In the genomic region with DNA sequence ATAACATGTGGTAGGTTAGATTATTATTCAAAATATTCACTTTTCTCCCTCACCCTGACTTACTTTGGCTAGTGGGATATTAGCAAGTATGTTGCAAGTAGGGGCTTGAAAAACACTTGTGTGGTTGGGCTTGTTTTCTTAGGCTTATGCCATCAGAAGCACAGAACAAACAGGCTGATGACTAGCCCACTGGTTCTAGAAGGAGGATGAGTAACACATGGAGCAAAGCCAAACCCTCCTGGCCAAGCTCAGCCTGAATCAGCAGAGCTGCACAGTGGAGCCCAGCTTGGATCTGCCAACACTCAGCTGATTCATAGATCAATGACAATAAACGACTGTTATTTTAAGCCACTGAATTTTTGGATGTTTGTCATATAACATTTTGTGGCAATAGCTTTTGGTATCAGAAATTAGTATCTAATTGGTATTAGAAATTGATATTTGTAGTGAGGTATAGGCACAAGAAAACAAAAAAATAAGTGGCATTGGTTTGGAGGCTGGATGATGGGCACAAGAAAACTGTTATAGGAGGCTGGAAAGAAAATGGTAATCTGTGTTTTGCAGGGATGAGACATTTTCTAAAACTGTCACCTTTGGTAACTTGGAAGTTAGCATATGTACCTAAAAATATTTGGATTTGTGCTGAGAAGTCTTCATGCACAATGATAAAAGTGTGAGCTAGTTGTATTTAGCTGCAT, we compare ENCODE assay signal across 9 cellular contexts. TPM values are rescaled to one million over a fixed set of nuclear protein-coding genes. Genes with fewer than 3 reads are reported as not detected.
DNase-seq lines count a peak whose midpoint lies in the region; ATAC-seq, FAIRE-seq and TF ChIP-seq lines count a peak whose summit lies in the region.
"Had no signal": no experiment of that assay in that cellular context is flagged by ENCODE, and none has a peak within 500 bp of the region (broad histone marks: within the 10 kb centered on the region; RNA-seq: fewer than 3 reads in every experiment).

No MANE protein-coding gene starts in this region.

- no peak overlapping the region for H3K9ac ChIP-seq in keratinocyte (ENCODE audit: control insufficient read depth, extremely low read depth, insufficient read depth, low read length)
- H3K9ac ChIP-seq: parathyroid adenoma had no signal

- DNase-seq in LoVo (ENCODE audit: low spot score) = peak; percentile 69
- peak; percentile 98 for DNase-seq in astrocyte of the hippocampus (ENCODE audit: low read depth, low spot score)
- peak; percentile 93 for DNase-seq in keratinocyte (ENCODE audit: low read depth, low spot score)
- DNase-seq in transverse colon = peak; percentile 28
- no peak for DNase-seq in stimulated activated naive CD4-positive, alpha-beta T cell (lab: John Stamatoyannopoulos, UW)
- DNase-seq: activated CD8-positive, alpha-beta memory T cell treated with anti-CD3 and anti-CD28 coated beads, Interleukin-2, amount 50 U/mL, for 48 hours had no signal

- dilution Hi-C loops in keratinocyte (cut with MboI; ENCODE audit: extremely low pct_ligation_motif_present, low sequenced_read_pairs) = no loop called here

- TF ChIP-seq POLR2A in transverse colon (IDR thresholded peaks at IDR 0.05) = no peak
- TF ChIP-seq POLR2A in GM18505 (IDR thresholded peaks at IDR 0.05; ENCODE audit: borderline replicate concordance, extremely low read depth, insufficient read depth, insufficient read length) = no peak

- in situ Hi-C loops in transverse colon (cut with MboI; ENCODE audit: low pct_ligation_motif_present in 1 of 4, low pct_unique_long_range_greater_than_20kb in 1 of 4, low sequenced_read_pairs in 3 of 4) = loop anchor here in 2 of 4 donors (25.0 kb wide), 1 partner anchor 354 kb away; the partner anchor contains the start of gene WDR41 (in 2 of the 2)

- H3K27me3 ChIP-seq in keratinocyte (ENCODE audit: control insufficient read depth, extremely low read depth, insufficient read depth, low read length) (peaks cover 50% of the 10 kb centered on the region), transverse colon (no peaks in the 10 kb centered on the region)

- FAIRE-seq in keratinocyte (lab: Jason Lieb, UNC) = peak; percentile 98

- TF ChIP-seq EP300 in transverse colon (IDR thresholded peaks at IDR 0.05; ENCODE audit: low read depth) = no peak

- H3K36me3 ChIP-seq in keratinocyte (ENCODE audit: control insufficient read depth in 2 of 2, extremely low read depth in 1 of 2, insufficient read depth in 2 of 2, low read length in 2 of 2) = no peaks in the 10 kb centered on the region
- no peaks in the 10 kb centered on the region for H3K36me3 ChIP-seq in transverse colon

- peaks cover 7% of the 10 kb centered on the region for H3K4me1 ChIP-seq in keratinocyte (ENCODE audit: control insufficient read depth, extremely low read depth, insufficient read depth, low read length)
- no peaks in the 10 kb centered on the region for H3K4me1 ChIP-seq in transverse colon
- H3K4me1 ChIP-seq: parathyroid adenoma had no signal

- peak overlapping the region; percentile 46 for H3K4me2 ChIP-seq in keratinocyte (ENCODE audit: control insufficient read depth, extremely low read depth, insufficient read depth, low read depth, low read length)

- H2AFZ ChIP-seq in keratinocyte (ENCODE audit: control insufficient read depth, low read length) = no peak overlapping the region
- H2AFZ ChIP-seq: parathyroid adenoma had no signal

- H3K9me1 ChIP-seq in keratinocyte (ENCODE audit: control insufficient read depth, extremely low read depth, insufficient read depth, low read length) = no peaks in the 10 kb centered on the region

- intact Hi-C loops in transverse colon (cut with DNase I; ENCODE audit: low total_unique reads) = no loop called here

- no peak for TF ChIP-seq CTCF in keratinocyte (optimal IDR thresholded peaks at IDR 0.05 in 1 of 3, IDR thresholded peaks at IDR 0.05 in 1 of 3, conservative IDR thresholded peaks at IDR 0.05 in 1 of 3; ENCODE audit: extremely low read depth in 1 of 3, insufficient read depth in 2 of 3, low read length in 3 of 3)
- TF ChIP-seq CTCF in transverse colon (IDR thresholded peaks at IDR 0.05) = no peak

- no peaks in the 10 kb centered on the region for H3K79me2 ChIP-seq in keratinocyte (ENCODE audit: control insufficient read depth, insufficient read depth, low read length)
- H3K79me2 ChIP-seq: parathyroid adenoma had no signal

- no peak for ATAC-seq in GM18505 (IDR thresholded peaks at IDR 0.05; ENCODE audit: unreplicated experiment)
- ATAC-seq in GM21737 (IDR thresholded peaks at IDR 0.05; ENCODE audit: unreplicated experiment) = no peak

- H3K27ac ChIP-seq in keratinocyte (ENCODE audit: control insufficient read depth, insufficient read depth, low read length) (no peak overlapping the region), transverse colon (no peak overlapping the region)
- H3K27ac ChIP-seq: parathyroid adenoma had no signal

- H3K4me3 ChIP-seq in keratinocyte (ENCODE audit: control insufficient read depth in 2 of 3, extremely low read depth in 1 of 3, insufficient read depth in 2 of 3, low read depth in 1 of 3, low read length in 3 of 3) = no peak overlapping the region
- no peak overlapping the region for H3K4me3 ChIP-seq in transverse colon

- H4K20me1 ChIP-seq in keratinocyte (ENCODE audit: control insufficient read depth, extremely low read depth, insufficient read depth, low read length) = no peaks in the 10 kb centered on the region

- H3K9me3 ChIP-seq in keratinocyte (ENCODE audit: control insufficient read depth, low read depth, low read length) = no peaks in the 10 kb centered on the region
- H3K9me3 ChIP-seq in transverse colon = no peaks in the 10 kb centered on the region

- WGBS in transverse colon (ENCODE audit: low coverage in 1 of 2), 2 donors = 50 to 62% methylated on average over 1 of the region's 1 CpG

RNA-seq across cellular contexts. Expression of gene ZBED3, which starts 46.1 kb away (rescaled TPM):
- 0.50 to 0.59 TPM (median 0.58 TPM) in 3 replicates for polyA plus RNA-seq in keratinocyte
- 0.09 TPM for polyA plus RNA-seq in keratinocyte (2011; ENCODE audit: low read depth)
- 0.62 and 1.1 TPM in 2 replicates for polyA plus RNA-seq in keratinocyte (2011; cell fraction: cytosol; rRNA removed)
- polyA plus RNA-seq in keratinocyte (2011; cell fraction: nucleus; rRNA removed) = 0.85 and 1.0 TPM in 2 replicates
- 0.26 and 0.38 TPM in 2 replicates for polyA plus RNA-seq in keratinocyte (2012; ENCODE audit: low replicate concordance)
- 0.10 to 1.3 TPM (median 0.29 TPM) in 3 replicates for polyA minus RNA-seq in keratinocyte
- polyA minus RNA-seq in keratinocyte (2011; cell fraction: cytosol; rRNA and poly(A)+ RNA removed) = 0.38 TPM
- polyA minus RNA-seq in keratinocyte (2011; cell fraction: nucleus; rRNA and poly(A)+ RNA removed) = 0.32 and 0.78 TPM in 2 replicates
- total RNA-seq in transverse colon = 10 to 100 TPM in 2 of 4 donors, 1 to 10 TPM in 2; 1.9 to 56.1 (median 6.7) TPM

Comparison
In these comparisons a context has a peak if more than half of its experiments do, and no peak if none do; other contexts are left out.
1. DNase-seq: peak in LoVo (single experiment), astrocyte of the hippocampus (single experiment), keratinocyte (single experiment) and transverse colon (single experiment); none in stimulated activated naive CD4-positive, alpha-beta T cell (0 of 6).